Comparison of ENCODE assay signal across 8 cellular contexts in genomic region chr7:132709971-132710567, GRCh38.
DNase-seq lines count a peak whose midpoint lies in the region; ATAC-seq and TF ChIP-seq lines count a peak whose summit lies in the region.

No MANE protein-coding gene starts in this region.

- no peak overlapping the region for H3K27ac ChIP-seq in foreskin keratinocyte

- ATAC-seq in foreskin keratinocyte, result peak; percentile 32
- no peak for ATAC-seq in HG03432 (IDR thresholded peaks at IDR 0.05; ENCODE audit: unreplicated experiment)

- POLR2A ChIA-PET in GM10248 (lab: Yijun Ruan, JAX), result no interaction called here

- CTCF ChIA-PET in GM10248 (lab: Yijun Ruan, JAX), result interaction anchor here (1.0 to 3.3 kb wide), 9 partner anchors 8 to 724 kb away, joined by 3 to 19 read pairs (median 4); no protein-coding TSS in a partner anchor

- H3K4me1 ChIP-seq in foreskin keratinocyte, result no peaks in the 10 kb centered on the region

- TF ChIP-seq CTCF in GM10248 (IDR thresholded peaks at IDR 0.05; ENCODE audit: control extremely low read depth, extremely low read depth, low read depth, missing control alignments), result peak; percentile 16
- TF ChIP-seq CTCF in foreskin keratinocyte (conservative IDR thresholded peaks at IDR 0.05), result peak; percentile 61

- peak; percentile 18 for DNase-seq in A172 (ENCODE audit: low spot score)
- DNase-seq in GM10248 (ENCODE audit: extremely low spot score), result no peak
- DNase-seq in SK-MEL-5 (ENCODE audit: low read depth, low spot score), result peak; percentile 72
- DNase-seq in foreskin keratinocyte, result peak in 1 of 2 donors; percentile 18
- DNase-seq in superior temporal gyrus (ENCODE audit: extremely low spot score), result peak; percentile 33
- no peak for DNase-seq in NCI-H2081 (lab: John Stamatoyannopoulos, UW)
- DNase-seq in NCI-H2107 treated with DMSO at 0.1 percent for 48 hours (lab: John Stamatoyannopoulos, UW; ENCODE audit: unreplicated experiment), result no peak

- no peaks in the 10 kb centered on the region for H3K27me3 ChIP-seq in foreskin keratinocyte

- in situ Hi-C loops in SK-MEL-5 (cut with HindIII; ENCODE audit: low pct_unique_long_range_greater_than_20kb, low sequenced_read_pairs), result no loop called here

Comparison
In these comparisons a context has a peak if more than half of its experiments do, and no peak if none do; other contexts are left out.
1. DNase-seq: peak in A172 (single experiment), SK-MEL-5 (single experiment) and superior temporal gyrus (single experiment); none in GM10248 (single experiment), NCI-H2081 (0 of 2) and NCI-H2107 treated with DMSO at 0.1 percent for 48 hours (single experiment).